Comparison of ENCODE assay signal across 13 cellular contexts in genomic region chr1:54110991-54111390, GRCh38. TPM values are rescaled to one million over a fixed set of nuclear protein-coding genes. Genes with fewer than 3 reads are reported as not detected.
"Had no signal": no experiment of that assay in that cellular context is flagged by ENCODE, and none has a peak within 500 bp of the region (broad histone marks: within the 10 kb centered on the region; RNA-seq: fewer than 3 reads in every experiment).

No MANE protein-coding gene starts in this region.

- ATAC-seq: psoas muscle, sciatic nerve had no signal

- H3K4me3 ChIP-seq: adrenal gland, lung, psoas muscle, spleen had no signal

- DNase-seq: activated CD4-positive, alpha-beta T cell treated with anti-CD3 and anti-CD28 coated beads, Interleukin-2, amount 50 U/mL, for 4 hours; activated naive CD4-positive, alpha-beta T cell treated with anti-CD3 and anti-CD28 coated beads for 36 hours; erythroblast; natural killer cell; nucleus accumbens; psoas muscle; spleen; stimulated activated naive CD4-positive, alpha-beta T cell had no signal

- H3K27me3 ChIP-seq: adrenal gland, spleen had no signal

- H3K27ac ChIP-seq: adrenal gland, psoas muscle had no signal

RNA-seq across cellular contexts. Expression of gene CDCP2, which starts 41.8 kb away (rescaled TPM):
- total RNA-seq: activated naive CD4-positive, alpha-beta T cell treated with anti-CD3 and anti-CD28 coated beads for 36 hours; mucosa of gallbladder; psoas muscle; T-helper 2 cell treated with Interferon-gamma antibody and Interleukin-4, amounts not matched to agents 100 ng/mL and 5 ng/mL, for 36 hours had no signal
